ENCODE assay signal across 8 cellular contexts in the genomic region with DNA sequence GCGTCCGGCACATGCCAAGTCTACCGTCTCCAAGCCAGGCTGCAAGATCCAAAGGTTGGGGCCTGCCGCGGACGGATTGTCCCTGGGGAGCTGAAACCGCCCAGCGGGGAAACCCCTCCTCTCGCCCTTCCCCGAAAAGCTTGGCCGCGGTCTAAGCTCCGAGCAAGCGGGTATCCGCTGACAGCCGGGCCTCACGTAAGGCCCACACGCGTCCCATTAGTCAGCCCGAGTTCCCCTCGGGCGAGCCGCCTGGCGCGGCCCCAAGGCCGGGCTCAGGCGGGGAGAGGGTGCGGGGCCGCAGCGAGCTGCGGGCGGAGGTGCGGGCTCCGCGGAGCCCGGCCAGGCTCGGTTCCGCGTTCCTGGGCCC. TPM values are rescaled to one million over a fixed set of nuclear protein-coding genes. Genes with fewer than 3 reads are reported as not detected.
DNase-seq lines count a peak whose midpoint lies in the region; ATAC-seq and TF ChIP-seq lines count a peak whose summit lies in the region.

No MANE protein-coding gene starts in this region.

- peak overlapping the region; percentile 88 for H3K27ac ChIP-seq in A673 (ENCODE audit: low read depth, low read length, poor library complexity, severe bottlenecking)
- peak overlapping the region; percentile 83 to 96 for H3K27ac ChIP-seq in ascending aorta
- H3K27ac ChIP-seq in thoracic aorta: peak overlapping the region; percentile 95

- POLR2A ChIA-PET in A673 (lab: Charles Lee; ENCODE audit: low non-redundant PET): no interaction called here

- DNase-seq in A673 (ENCODE audit: low spot score): no peak
- peak; percentile 79 for DNase-seq in GM12865 (ENCODE audit: low read depth)
- DNase-seq in Jurkat, Clone E6-1 (ENCODE audit: low read depth, low spot score): no peak
- DNase-seq in ascending aorta (ENCODE audit: low spot score in 2 of 2): peak in 1 of 2 donors; percentile 85
- peak; percentile 77 for DNase-seq in kidney tubule cell (ENCODE audit: low spot score)
- DNase-seq in thoracic aorta (ENCODE audit: low spot score): no peak
- DNase-seq in pons (ENCODE audit: low spot score): no peak
- DNase-seq in cerebellum (ENCODE audit: low spot score): no peak

- H3K9me3 ChIP-seq in A673 (ENCODE audit: low read depth, low read length, poor library complexity, severe bottlenecking) (no peaks in the 10 kb centered on the region), ascending aorta (no peaks in the 10 kb centered on the region), thoracic aorta (no peaks in the 10 kb centered on the region)

- H3K36me3 ChIP-seq in A673 (ENCODE audit: insufficient read depth, low read length, poor library complexity, severe bottlenecking) (no peaks in the 10 kb centered on the region), ascending aorta (no peaks in the 10 kb centered on the region), thoracic aorta (no peaks in the 10 kb centered on the region)

- intact Hi-C loops in A673 (cut with micrococcal nuclease; ENCODE audit: unreplicated experiment): loop anchor here (10.0 kb wide), 1 partner anchor 160 kb away; no protein-coding TSS in a partner anchor
- intact Hi-C loops in ascending aorta (cut with DNase I): loop anchor here (2.0 to 10.0 kb wide), 2 partner anchors 70 to 460 kb away; no protein-coding TSS in a partner anchor

- H3K4me3 ChIP-seq in A673 (ENCODE audit: low read depth, low read length, poor library complexity, severe bottlenecking): peak overlapping the region; percentile 52
- peak overlapping the region; percentile 87 for H3K4me3 ChIP-seq in GM12865 (ENCODE audit: low read depth, low read length)
- H3K4me3 ChIP-seq in Jurkat, Clone E6-1 (ENCODE audit: low read length): peak overlapping the region; percentile 73
- peak overlapping the region; percentile 68 to 71 for H3K4me3 ChIP-seq in ascending aorta
- peak overlapping the region; percentile 79 for H3K4me3 ChIP-seq in thoracic aorta

- no TSS peak for BruUV-seq in A673 (replicated peaks; lab: Mats Ljungman, UMichigan)

- H3K27me3 ChIP-seq in A673 (replicated peaks; ENCODE audit: insufficient read depth, low read depth, low read length, poor library complexity) (no peaks in the 10 kb centered on the region), ascending aorta (no peaks in the 10 kb centered on the region), thoracic aorta (replicated peaks; ENCODE audit: insufficient read depth) (no peaks in the 10 kb centered on the region)

- peaks cover 60% of the 10 kb centered on the region for H3K4me1 ChIP-seq in A673 (ENCODE audit: insufficient read depth, low read length, poor library complexity, severe bottlenecking)
- peaks cover 5 to 26% of the 10 kb centered on the region in 2 donors for H3K4me1 ChIP-seq in ascending aorta
- H3K4me1 ChIP-seq in thoracic aorta (ENCODE audit: control insufficient read depth in 1 of 2, low read depth in 2 of 2): peaks cover 4 to 25% of the 10 kb centered on the region in 2 donors

- CTCF ChIA-PET in A673 (lab: Charles Lee): no interaction called here

- no peak for ATAC-seq in thoracic aorta (ENCODE audit: insufficient number of reproducible peaks, low FRiP score, low read depth)

- no peak for TF ChIP-seq CTCF in A673 (conservative IDR thresholded peaks at IDR 0.05; ENCODE audit: low read depth, low read length)
- TF ChIP-seq CTCF in GM12865 (IDR thresholded peaks at IDR 0.05; ENCODE audit: insufficient read depth, low read depth, low read length, missing control alignments): no peak
- no peak for TF ChIP-seq CTCF in ascending aorta (IDR thresholded peaks at IDR 0.05)
- TF ChIP-seq CTCF in thoracic aorta (IDR thresholded peaks at IDR 0.05): no peak

RNA-seq across cellular contexts. Expression of a gene that starts 6.9 kb away (rescaled TPM):
- total RNA-seq in A673 (2021): 58.8 and 59.0 TPM in 2 replicates
- polyA plus RNA-seq in Jurkat, Clone E6-1 (2012; ENCODE audit: insufficient read depth, insufficient read length): 30.6 TPM
- total RNA-seq in ascending aorta: 26.7 TPM
- total RNA-seq in thoracic aorta: 10 to 100 TPM; 28.6 to 30.7 TPM
- total RNA-seq in cerebellum: 23.5 TPM

Comparison
In these comparisons a context has a peak if more than half of its experiments do, and no peak if none do; other contexts are left out.
1. DNase-seq: peak in GM12865 (single experiment) and kidney tubule cell (single experiment); none in A673 (single experiment), Jurkat, Clone E6-1 (single experiment), thoracic aorta (single experiment), pons (single experiment) and cerebellum (single experiment).
2. Peak in every context shown above with its lines, with median percentiles within 50 percentile points of each other: H3K27ac ChIP-seq and H3K4me3 ChIP-seq.